ENCODE assay signal across 12 cellular contexts in genomic region chr19:4278926-4279529, GRCh38. TPM values are rescaled to one million over a fixed set of nuclear protein-coding genes. Genes with fewer than 3 reads are reported as not detected.
DNase-seq lines count a peak whose midpoint lies in the region; ATAC-seq lines count a peak whose summit lies in the region.
"Had no signal": no experiment of that assay in that cellular context is flagged by ENCODE, and none has a peak within 500 bp of the region (broad histone marks: within the 10 kb centered on the region; RNA-seq: fewer than 3 reads in every experiment).

Gene SHD, plus strand, starts transcription at chr19:4279266. Its CDS starts 798 bp downstream, at chr19:4280064.

- H3K4me1 Mint-ChIP-seq in T-helper 2 cell treated with Interferon-gamma antibody and Interleukin-4, amounts not matched to agents 5 μg/mL and 100 μg/mL, for 36 hours (ENCODE audit: low read depth) = peaks cover 2% of the 10 kb centered on the region
- H3K4me1 Mint-ChIP-seq in stimulated activated effector memory CD8-positive, alpha-beta T cell treated with anti-CD3 and anti-CD28 coated beads, Interleukin-12 subunit alpha, Interleukin-12 subunit beta, amount 100 ng/mL, for 72 hours = peaks cover 6% of the 10 kb centered on the region

- H3K4me3 Mint-ChIP-seq in T-helper 2 cell treated with Interferon-gamma antibody and Interleukin-4, amounts not matched to agents 5 μg/mL and 100 μg/mL, for 36 hours = no peak within 1 kb of the TSS
- peak within 1 kb of the TSS; percentile 55 for H3K4me3 Mint-ChIP-seq in stimulated activated effector memory CD8-positive, alpha-beta T cell treated with anti-CD3 and anti-CD28 coated beads, Interleukin-12 subunit alpha, Interleukin-12 subunit beta, amount 100 ng/mL, for 72 hours
- H3K4me3 Mint-ChIP-seq: activated CD4-positive, alpha-beta T cell treated with anti-CD3 and anti-CD28 coated beads, Interleukin-2, amount 10 ng/mL, durations not matched to agents 7 days and 5 days; dendritic cell treated with granulocyte-macrophage colony-stimulating factor and Interleukin-4, amounts not matched to agents 40 ng/mL and 50 ng/mL, for 4 days had no signal

- H3K27ac ChIP-seq in angular gyrus (ENCODE audit: low read depth, low read length) = peak within 1 kb of the TSS; percentile 40

- H3K36me3 Mint-ChIP-seq in T-helper 2 cell treated with Interferon-gamma antibody and Interleukin-4, amounts not matched to agents 5 μg/mL and 100 μg/mL, for 36 hours (ENCODE audit: low read depth) = no peaks in the 10 kb centered on the region
- H3K36me3 Mint-ChIP-seq in stimulated activated effector memory CD8-positive, alpha-beta T cell treated with anti-CD3 and anti-CD28 coated beads, Interleukin-12 subunit alpha, Interleukin-12 subunit beta, amount 100 ng/mL, for 72 hours = peaks cover 6% of the 10 kb centered on the region

- H3K9me3 Mint-ChIP-seq in T-helper 2 cell treated with Interferon-gamma antibody and Interleukin-4, amounts not matched to agents 5 μg/mL and 100 μg/mL, for 36 hours = no peaks in the 10 kb centered on the region
- H3K9me3 Mint-ChIP-seq in stimulated activated effector memory CD8-positive, alpha-beta T cell treated with anti-CD3 and anti-CD28 coated beads, Interleukin-12 subunit alpha, Interleukin-12 subunit beta, amount 100 ng/mL, for 72 hours = no peaks in the 10 kb centered on the region
- H3K9me3 Mint-ChIP-seq: activated CD4-positive, alpha-beta T cell treated with anti-CD3 and anti-CD28 coated beads, Interleukin-2, amount 10 ng/mL, durations not matched to agents 7 days and 5 days; dendritic cell treated with granulocyte-macrophage colony-stimulating factor and Interleukin-4, amounts not matched to agents 40 ng/mL and 50 ng/mL, for 4 days had no signal

- peak within 1 kb of the TSS; percentile 41 for H3K27ac Mint-ChIP-seq in T-helper 2 cell treated with Interferon-gamma antibody and Interleukin-4, amounts not matched to agents 5 μg/mL and 100 μg/mL, for 36 hours
- no peak within 1 kb of the TSS for H3K27ac Mint-ChIP-seq in stimulated activated effector memory CD8-positive, alpha-beta T cell treated with anti-CD3 and anti-CD28 coated beads, Interleukin-12 subunit alpha, Interleukin-12 subunit beta, amount 100 ng/mL, for 72 hours
- H3K27ac Mint-ChIP-seq: activated CD4-positive, alpha-beta T cell treated with anti-CD3 and anti-CD28 coated beads, Interleukin-2, amount 10 ng/mL, durations not matched to agents 7 days and 5 days; dendritic cell treated with granulocyte-macrophage colony-stimulating factor and Interleukin-4, amounts not matched to agents 40 ng/mL and 50 ng/mL, for 4 days had no signal

- DNase-seq in T-helper 2 cell treated with Interferon-gamma antibody and Interleukin-4, amounts not matched to agents 5 μg/mL and 100 μg/mL, for 36 hours (ENCODE audit: low spot score) = no peak
- DNase-seq in T-helper 2 cell (no peak), left lobe of liver (ENCODE audit: low spot score) (no peak), occipital lobe (lab: John Stamatoyannopoulos, UW) (no peak), NCI-H345 treated with DMSO at 0.1 percent for 48 hours (lab: John Stamatoyannopoulos, UW; ENCODE audit: unreplicated experiment) (no peak)
- DNase-seq in stimulated activated effector memory CD8-positive, alpha-beta T cell treated with anti-CD3 and anti-CD28 coated beads, Interleukin-12 subunit alpha, Interleukin-12 subunit beta, amount 100 ng/mL, for 72 hours (ENCODE audit: low spot score in 2 of 2) = no peak
- DNase-seq: activated CD4-positive, alpha-beta T cell treated with anti-CD3 and anti-CD28 coated beads, Interleukin-2, amount 10 ng/mL, durations not matched to agents 7 days and 5 days; kidney glomerular epithelial cell had no signal

- ATAC-seq in left lobe of liver (peak; percentile 60), HG03565 (IDR thresholded peaks at IDR 0.05; ENCODE audit: unreplicated experiment) (no peak)
- no peak for ATAC-seq in stimulated activated effector memory CD8-positive, alpha-beta T cell treated with anti-CD3 and anti-CD28 coated beads, Interleukin-12 subunit alpha, Interleukin-12 subunit beta, amount 100 ng/mL, for 72 hours
- ATAC-seq: HCT116 had no signal

- H3K27me3 Mint-ChIP-seq in T-helper 2 cell treated with Interferon-gamma antibody and Interleukin-4, amounts not matched to agents 5 μg/mL and 100 μg/mL, for 36 hours (ENCODE audit: low read depth) = peaks cover 29% of the 10 kb centered on the region

RNA-seq across cellular contexts. Expression of gene SHD, which starts in this region (rescaled TPM):
- 8.8 TPM for total RNA-seq in left lobe of liver
- total RNA-seq in occipital lobe = 0.94 TPM
- total RNA-seq: activated CD4-positive, alpha-beta T cell treated with anti-CD3 and anti-CD28 coated beads, Interleukin-2, amount 10 ng/mL, durations not matched to agents 7 days and 5 days had no signal
